In genomic region chr15:70185251-70185711, GRCh38 we compare ENCODE assay signal across 22 cellular contexts.
DNase-seq lines count a peak whose midpoint lies in the region; ATAC-seq and TF ChIP-seq lines count a peak whose summit lies in the region.
"Had no signal": no experiment of that assay in that cellular context is flagged by ENCODE, and none has a peak within 500 bp of the region (broad histone marks: within the 10 kb centered on the region; RNA-seq: fewer than 3 reads in every experiment).

No MANE protein-coding gene starts in this region.

- ATAC-seq in GM18867 (IDR thresholded peaks at IDR 0.05; ENCODE audit: unreplicated experiment) (no peak), HG03039 (IDR thresholded peaks at IDR 0.05; ENCODE audit: unreplicated experiment) (no peak), GM21447 (IDR thresholded peaks at IDR 0.05; ENCODE audit: unreplicated experiment) (no peak)
- ATAC-seq: stimulated activated memory B cell treated with anti-CD40 and anti-IgM and Interleukin-4, amounts not matched to agents 10 μg/mL and 1 μg/mL and 100 μg/mL, for 72 hours had no signal

- H3K27me3 ChIP-seq in A673 (replicated peaks; ENCODE audit: insufficient read depth, low read depth, low read length, poor library complexity) (no peaks in the 10 kb centered on the region), WERI-Rb-1 (ENCODE audit: insufficient read depth, low read depth, severe bottlenecking) (no peaks in the 10 kb centered on the region), hepatocyte (peaks cover 3% of the 10 kb centered on the region)
- H3K27me3 ChIP-seq: adrenal gland, breast epithelium had no signal

- WGBS in hepatocyte (ENCODE audit: low lambda C conversion rate, missing lambda C conversion rate), result 68% methylated on average over 5 of the region's 5 CpGs

- H3K79me2 ChIP-seq in hepatocyte, result no peaks in the 10 kb centered on the region

- no TSS peak for BruUV-seq in A673 (replicated peaks; lab: Mats Ljungman, UMichigan)

- DNase-seq in A673 (ENCODE audit: low spot score), result peak; percentile 46
- peak; percentile 13 for DNase-seq in NCI-H2227 (lab: John Stamatoyannopoulos, UW; ENCODE audit: unreplicated experiment)
- peak; percentile 62 for DNase-seq in WERI-Rb-1
- DNase-seq in left kidney (ENCODE audit: low read depth, low spot score), result peak; percentile 68
- DNase-seq in hepatocyte (ENCODE audit: low spot score), result no peak
- DNase-seq: activated CD4-positive, alpha-beta T cell treated with anti-CD3 and anti-CD28 coated beads for 4 hours; activated CD8-positive, alpha-beta memory T cell treated with anti-CD3 and anti-CD28 coated beads for 24 hours; activated T-cell treated with anti-CD3 and anti-CD28 coated beads, Interleukin-2, amount 50 U/mL, for 24 hours; COR-L47; DMS79 treated with DMSO at 0.1 percent for 48 hours; NCI-H2081; NCI-H446 treated with DMSO at 0.1 percent for 48 hours; SJCRH30; stimulated activated CD4-positive, alpha-beta T cell treated with anti-CD3 and anti-CD28 coated beads, Interleukin-2, amount 100 ng/mL, for 48 hours had no signal

- H4K20me1 ChIP-seq in hepatocyte (ENCODE audit: insufficient read depth, poor library complexity, severe bottlenecking), result no peaks in the 10 kb centered on the region

- H3K9me2 ChIP-seq in hepatocyte (replicated peaks; ENCODE audit: insufficient read depth), result no peaks in the 10 kb centered on the region

- H3K27ac ChIP-seq in A673 (ENCODE audit: low read depth, low read length, poor library complexity, severe bottlenecking) (peak overlapping the region; percentile 40), WERI-Rb-1 (peak overlapping the region; percentile 67), hepatocyte (no peak overlapping the region)
- H3K27ac ChIP-seq: adrenal gland, breast epithelium, coronary artery, HL-60, SJCRH30 had no signal

- H3K4me1 ChIP-seq in A673 (ENCODE audit: insufficient read depth, low read length, poor library complexity, severe bottlenecking) (peaks cover 42% of the 10 kb centered on the region), hepatocyte (ENCODE audit: insufficient read depth) (peaks cover 4% of the 10 kb centered on the region)
- H3K4me1 ChIP-seq: adrenal gland, breast epithelium, SJCRH30 had no signal

- no peak overlapping the region for H3K4me2 ChIP-seq in hepatocyte

- H3K4me3 ChIP-seq in A673 (ENCODE audit: low read depth, low read length, poor library complexity, severe bottlenecking) (no peak overlapping the region), WERI-Rb-1 (ENCODE audit: low read depth, low read length) (no peak overlapping the region), hepatocyte (no peak overlapping the region)
- H3K4me3 ChIP-seq: adrenal gland, breast epithelium, coronary artery, SJCRH30 had no signal

- H3K36me3 ChIP-seq in A673 (ENCODE audit: insufficient read depth, low read length, poor library complexity, severe bottlenecking) (no peaks in the 10 kb centered on the region), WERI-Rb-1 (no peaks in the 10 kb centered on the region), hepatocyte (replicated peaks; ENCODE audit: insufficient read depth, low read depth) (no peaks in the 10 kb centered on the region)
- H3K36me3 ChIP-seq: adrenal gland, breast epithelium, SJCRH30 had no signal

- H2AFZ ChIP-seq in hepatocyte, result no peak overlapping the region

- CTCF ChIA-PET in A673 (lab: Charles Lee), result interaction anchor here (0.6 kb wide), 1 partner anchor 88 kb away, joined by 4 read pairs; no protein-coding TSS in a partner anchor

- intact Hi-C loops in A673 (cut with micrococcal nuclease; ENCODE audit: unreplicated experiment), result no loop called here

- TF ChIP-seq CTCF in A673 (conservative IDR thresholded peaks at IDR 0.05; ENCODE audit: low read depth, low read length) (no peak), WERI-Rb-1 (IDR thresholded peaks at IDR 0.05; ENCODE audit: low read depth, low read length) (no peak), hepatocyte (IDR thresholded peaks at IDR 0.05; ENCODE audit: poor library complexity) (no peak)

- POLR2A ChIA-PET in A673 (lab: Charles Lee; ENCODE audit: low non-redundant PET), result no interaction called here

- H3K9me3 ChIP-seq in A673 (ENCODE audit: low read depth, low read length, poor library complexity, severe bottlenecking) (no peaks in the 10 kb centered on the region), WERI-Rb-1 (ENCODE audit: severe bottlenecking) (peaks cover 5% of the 10 kb centered on the region), hepatocyte (ENCODE audit: low read depth) (no peaks in the 10 kb centered on the region)
- H3K9me3 ChIP-seq: adrenal gland, breast epithelium, SJCRH30 had no signal
